8 cellular contexts compared by ENCODE assay signal in the genomic region with DNA sequence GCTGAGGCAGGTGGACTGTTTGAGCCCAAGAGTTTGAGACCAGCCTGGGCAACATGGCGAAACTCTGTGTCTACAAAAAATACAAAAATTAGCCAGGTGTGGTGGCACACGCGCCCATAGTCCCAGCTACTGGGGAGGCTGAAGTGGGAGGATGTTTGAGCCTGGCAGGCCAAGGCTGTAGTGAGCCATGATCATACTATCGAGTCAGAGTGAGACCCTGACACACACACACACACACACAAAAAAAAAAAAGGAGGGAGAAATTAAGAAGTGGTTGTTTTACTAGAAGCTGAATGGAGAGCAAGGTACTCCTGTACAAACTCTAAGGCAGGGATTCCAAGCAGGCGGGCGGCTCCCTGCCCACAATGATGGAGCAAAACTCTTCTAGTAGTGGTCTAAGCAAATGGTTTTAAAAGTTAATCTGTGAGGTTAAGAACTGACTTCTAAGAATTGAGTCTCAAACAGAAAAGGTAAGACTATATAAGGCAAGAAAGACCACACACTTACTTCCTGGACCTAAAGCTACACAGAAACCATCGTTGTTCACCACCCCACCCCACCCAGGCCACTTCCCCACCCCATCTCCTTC. TPM values are rescaled to one million over a fixed set of nuclear protein-coding genes. Genes with fewer than 3 reads are reported as not detected.
DNase-seq lines count a peak whose midpoint lies in the region; ATAC-seq and TF ChIP-seq lines count a peak whose summit lies in the region.

No MANE protein-coding gene starts in this region.

- in situ Hi-C loops in GM13976 (cut with MboI; ENCODE audit: low sequenced_read_pairs, unreplicated experiment) = loop anchor here (5.0 kb wide), 1 partner anchor 101 kb away; no protein-coding TSS in a partner anchor

- DNase-seq in GM13976 (ENCODE audit: low spot score) (peak; percentile 49), neural crest cell (ENCODE audit: low read depth, low spot score) (no peak), NCI-H526 treated with DMSO at 0.1 percent for 48 hours (lab: John Stamatoyannopoulos, UW) (no peak), NCI-H446 (lab: John Stamatoyannopoulos, UW) (no peak), WERI-Rb-1 (no peak), NCI-H524 treated with DMSO at 0.1 percent for 48 hours (lab: John Stamatoyannopoulos, UW) (no peak)
- peak; percentile 80 for DNase-seq in activated CD8-positive, alpha-beta memory T cell treated with anti-CD3 and anti-CD28 coated beads, Interleukin-2, amount 50 U/mL, for 48 hours

- peaks cover 39% of the 10 kb centered on the region for H3K4me1 Mint-ChIP-seq in neural crest cell

- peak; percentile 20 for ATAC-seq in HG02938 (IDR thresholded peaks at IDR 0.05; ENCODE audit: unreplicated experiment)

- peaks cover 12% of the 10 kb centered on the region for H3K27me3 ChIP-seq in WERI-Rb-1 (ENCODE audit: insufficient read depth, low read depth, severe bottlenecking)

- H3K27me3 Mint-ChIP-seq in neural crest cell (ENCODE audit: low read depth) = peaks cover 43% of the 10 kb centered on the region

- no peaks in the 10 kb centered on the region for H3K9me3 Mint-ChIP-seq in neural crest cell

- no peak for TF ChIP-seq CTCF in GM13976 (IDR thresholded peaks at IDR 0.05; ENCODE audit: borderline replicate concordance, control extremely low read depth, extremely low read depth, insufficient read depth, missing control alignments)
- TF ChIP-seq CTCF in neural crest cell (conservative IDR thresholded peaks at IDR 0.05) = no peak
- no peak for TF ChIP-seq CTCF in WERI-Rb-1 (IDR thresholded peaks at IDR 0.05; ENCODE audit: low read depth, low read length)

- peak overlapping the region; percentile 95 for H3K4me3 Mint-ChIP-seq in neural crest cell

- no peaks in the 10 kb centered on the region for H3K36me3 Mint-ChIP-seq in neural crest cell (ENCODE audit: low read depth)

- H3K36me3 ChIP-seq in WERI-Rb-1 = no peaks in the 10 kb centered on the region

- no peak overlapping the region for H3K27ac Mint-ChIP-seq in neural crest cell (ENCODE audit: unreplicated experiment)

- H3K27ac ChIP-seq in WERI-Rb-1 = no peak overlapping the region

- no peaks in the 10 kb centered on the region for H3K9me3 ChIP-seq in WERI-Rb-1 (ENCODE audit: severe bottlenecking)

- no peak overlapping the region for H3K4me3 ChIP-seq in WERI-Rb-1 (ENCODE audit: low read depth, low read length)

RNA-seq across cellular contexts. Expression of gene ANKRD44, which starts 2.6 kb away (rescaled TPM):
- total RNA-seq in neural crest cell = 11.2 and 13.5 TPM in 2 replicates

Comparison
In these comparisons a context has a peak if more than half of its experiments do, and no peak if none do; other contexts are left out.
1. DNase-seq: peak in GM13976 (single experiment) and activated CD8-positive, alpha-beta memory T cell treated with anti-CD3 and anti-CD28 coated beads, Interleukin-2, amount 50 U/mL, for 48 hours (single experiment); none in neural crest cell (single experiment), NCI-H526 treated with DMSO at 0.1 percent for 48 hours (single experiment), NCI-H446 (0 of 2), WERI-Rb-1 (single experiment) and NCI-H524 treated with DMSO at 0.1 percent for 48 hours (single experiment).